27 cellular contexts compared by ENCODE assay signal in the genomic region with DNA sequence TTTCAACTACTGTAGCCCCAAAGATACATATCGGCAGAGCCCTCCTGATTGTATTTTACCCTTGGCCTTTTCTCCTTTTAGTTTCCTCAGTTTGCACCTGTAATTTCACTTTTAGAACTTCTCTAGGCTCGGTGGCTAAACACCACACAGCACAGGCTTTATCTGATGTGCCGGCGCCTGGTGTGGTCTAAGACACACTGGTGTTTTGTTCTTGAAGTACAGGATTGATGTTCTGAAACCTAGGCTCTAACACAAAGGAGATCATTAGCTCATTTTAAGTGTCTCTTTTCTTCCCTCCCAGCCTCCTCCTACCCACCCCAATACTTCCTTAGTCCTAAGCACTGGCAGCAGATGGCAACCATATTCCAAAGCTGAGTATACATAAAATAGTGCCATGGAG.
A peak's percentile ranks its signal among the peaks of the same experiment; 100 is the strongest.
DNase-seq lines count a peak whose midpoint lies in the region; TF ChIP-seq lines count a peak whose summit lies in the region.
"Had no signal": no experiment of that assay in that cellular context is flagged by ENCODE, and none has a peak within 500 bp of the region (broad histone marks: within the 10 kb centered on the region; RNA-seq: fewer than 3 reads in every experiment).

No MANE protein-coding gene starts in this region.

- WGBS in mammary epithelial cell (ENCODE audit: low coverage, missing lambda C conversion rate) = 82% methylated on average over 4 of the region's 4 CpGs
- WGBS in testis, 2 donors = 60 to 76% methylated on average over 4 of the region's 4 CpGs

- H3K27ac ChIP-seq in breast epithelium (peak overlapping the region; percentile 28 to 38), mammary epithelial cell (ENCODE audit: insufficient read depth, low read depth, low read length) (no peak overlapping the region), dorsolateral prefrontal cortex (peak overlapping the region in 48 of 59 donors; percentile 1 to 82 (median 50)), testis (peak overlapping the region; percentile 70 to 75)
- H3K27ac ChIP-seq: neutrophil had no signal

- H3K36me3 ChIP-seq in breast epithelium (no peaks in the 10 kb centered on the region), mammary epithelial cell (ENCODE audit: insufficient read depth, low read length) (no peaks in the 10 kb centered on the region), testis (ENCODE audit: low read depth, missing control alignments) (no peaks in the 10 kb centered on the region)
- H3K36me3 ChIP-seq: MG63, neutrophil had no signal

- H3K27me3 Mint-ChIP-seq in neural crest cell (ENCODE audit: low read depth) = no peaks in the 10 kb centered on the region
- H3K27me3 Mint-ChIP-seq: activated CD4-positive, alpha-beta T cell treated with anti-CD3 and anti-CD28 coated beads, Interleukin-2, amount 10 ng/mL, durations not matched to agents 7 days and 5 days; activated naive CD8-positive, alpha-beta T cell treated with anti-CD3 and anti-CD28 coated beads, Interleukin-2, amount 10 ng/mL, durations not matched to agents 7 days and 5 days; activated T-cell treated with anti-CD3 and anti-CD28 coated beads, Interleukin-2, amount 50 U/mL, for 24 hours had no signal

- TF ChIP-seq POLR2A in breast epithelium (IDR thresholded peaks at IDR 0.05) = no peak
- no peak for TF ChIP-seq POLR2A in testis (IDR thresholded peaks at IDR 0.05)

- H3K9me3 ChIP-seq in breast epithelium = no peaks in the 10 kb centered on the region
- no peaks in the 10 kb centered on the region for H3K9me3 ChIP-seq in mammary epithelial cell (replicated peaks; ENCODE audit: insufficient read depth, low read length)
- no peaks in the 10 kb centered on the region for H3K9me3 ChIP-seq in testis
- H3K9me3 ChIP-seq: Caco-2, MG63, neutrophil had no signal

- no peaks in the 10 kb centered on the region for H3K79me2 ChIP-seq in mammary epithelial cell (ENCODE audit: insufficient read depth, low read length)

- H3K4me3 Mint-ChIP-seq in neural crest cell = no peak overlapping the region
- H3K4me3 Mint-ChIP-seq: activated CD4-positive, alpha-beta T cell treated with anti-CD3 and anti-CD28 coated beads, Interleukin-2, amount 10 ng/mL, durations not matched to agents 7 days and 5 days; activated naive CD8-positive, alpha-beta T cell treated with anti-CD3 and anti-CD28 coated beads, Interleukin-2, amount 10 ng/mL, durations not matched to agents 7 days and 5 days; activated T-cell treated with anti-CD3 and anti-CD28 coated beads, Interleukin-2, amount 50 U/mL, for 24 hours had no signal

- no TSS peak for BruUV-seq in mammary epithelial cell (replicated peaks; lab: Mats Ljungman, UMichigan)

- H3K36me3 Mint-ChIP-seq in neural crest cell (ENCODE audit: low read depth) = no peaks in the 10 kb centered on the region
- H3K36me3 Mint-ChIP-seq: activated naive CD8-positive, alpha-beta T cell treated with anti-CD3 and anti-CD28 coated beads, Interleukin-2, amount 10 ng/mL, durations not matched to agents 7 days and 5 days had no signal

- no peak overlapping the region for H3K9ac ChIP-seq in mammary epithelial cell (ENCODE audit: insufficient read depth, low read length)

- peak overlapping the region; percentile 64 for H3K27ac Mint-ChIP-seq in neural crest cell (ENCODE audit: unreplicated experiment)
- H3K27ac Mint-ChIP-seq: activated CD4-positive, alpha-beta T cell treated with anti-CD3 and anti-CD28 coated beads, Interleukin-2, amount 10 ng/mL, durations not matched to agents 7 days and 5 days; activated naive CD8-positive, alpha-beta T cell treated with anti-CD3 and anti-CD28 coated beads, Interleukin-2, amount 10 ng/mL, durations not matched to agents 7 days and 5 days; activated T-cell treated with anti-CD3 and anti-CD28 coated beads, Interleukin-2, amount 50 U/mL, for 24 hours had no signal

- H3K4me1 ChIP-seq in breast epithelium = no peaks in the 10 kb centered on the region
- peaks cover 6% of the 10 kb centered on the region for H3K4me1 ChIP-seq in mammary epithelial cell (ENCODE audit: insufficient read depth, low read length)
- peaks cover 43% of the 10 kb centered on the region for H3K4me1 ChIP-seq in testis

- TF ChIP-seq CTCF in breast epithelium (IDR thresholded peaks at IDR 0.05) = no peak
- no peak for TF ChIP-seq CTCF in mammary epithelial cell (conservative IDR thresholded peaks at IDR 0.05 in 1 of 2, IDR thresholded peaks at IDR 0.05 in 1 of 2; ENCODE audit: extremely low read depth in 1 of 2, insufficient read depth in 1 of 2, low read depth in 1 of 2, low read length in 2 of 2)
- no peak for TF ChIP-seq CTCF in dorsolateral prefrontal cortex (IDR thresholded peaks at IDR 0.05 in 54 of 56, conservative IDR thresholded peaks at IDR 0.05 in 2 of 56; ENCODE audit: low read depth in 1 of 56, partially characterized antibody in 56 of 56)
- TF ChIP-seq CTCF in neural crest cell (conservative IDR thresholded peaks at IDR 0.05) = no peak
- TF ChIP-seq CTCF in testis (IDR thresholded peaks at IDR 0.05) = no peak

- DNase-seq in breast epithelium (ENCODE audit: low spot score in 2 of 2) = no peak
- DNase-seq in mammary epithelial cell = no peak
- DNase-seq in dorsolateral prefrontal cortex = no peak
- no peak for DNase-seq in neural crest cell (ENCODE audit: low read depth, low spot score)
- DNase-seq in testis = no peak
- no peak for DNase-seq in NCI-H2081 (lab: John Stamatoyannopoulos, UW)
- no peak for DNase-seq in NCI-H345 treated with DMSO at 0.1 percent for 48 hours (lab: John Stamatoyannopoulos, UW; ENCODE audit: unreplicated experiment)
- DNase-seq in T-helper 9 cell = no peak
- DNase-seq: 8988T; activated CD4-positive, alpha-beta T cell treated with anti-CD3 and anti-CD28 coated beads, Interleukin-2, amount 10 ng/mL, durations not matched to agents 7 days and 5 days; activated gamma-delta T cell; activated naive CD8-positive, alpha-beta T cell treated with anti-CD3 and anti-CD28 coated beads, Interleukin-2, amount 10 ng/mL, durations not matched to agents 7 days and 5 days; activated T-cell treated with anti-CD3 and anti-CD28 coated beads, Interleukin-2, amount 50 U/mL, for 24 hours; Caco-2; cerebellar nuclear complex; DMS53; foreskin melanocyte; H7; KG1; MG63; NCI-H1105; NCI-H187; SIG-M5; stimulated activated CD4-positive, alpha-beta T cell treated with anti-CD3 and anti-CD28 coated beads, Interleukin-4, amount 100 ng/mL, for 4 hours; SW 1271; trophoblast cell had no signal

- intact Hi-C loops in breast epithelium (cut with DNase I; ENCODE audit: low total_unique reads) = no loop called here
- intact Hi-C loops in mammary epithelial cell (cut with micrococcal nuclease) = loop anchor here (5.0 kb wide), 2 partner anchors 82 to 1452 kb away; no protein-coding TSS in a partner anchor
- intact Hi-C loops in dorsolateral prefrontal cortex (cut with DNase I) = loop anchor here (5.0 to 10.0 kb wide), 4 partner anchors 52 to 800 kb away; no protein-coding TSS in a partner anchor
- intact Hi-C loops in testis (cut with DNase I; ENCODE audit: low total_unique reads) = no loop called here

- H3K9me3 Mint-ChIP-seq in neural crest cell = no peaks in the 10 kb centered on the region
- H3K9me3 Mint-ChIP-seq: activated CD4-positive, alpha-beta T cell treated with anti-CD3 and anti-CD28 coated beads, Interleukin-2, amount 10 ng/mL, durations not matched to agents 7 days and 5 days; activated naive CD8-positive, alpha-beta T cell treated with anti-CD3 and anti-CD28 coated beads, Interleukin-2, amount 10 ng/mL, durations not matched to agents 7 days and 5 days; activated T-cell treated with anti-CD3 and anti-CD28 coated beads, Interleukin-2, amount 50 U/mL, for 24 hours had no signal

- dilution Hi-C loops in mammary epithelial cell (cut with HindIII; ENCODE audit: low sequenced_read_pairs) = no loop called here

- in situ Hi-C loops in mammary epithelial cell (cut with MboI; ENCODE audit: low sequenced_read_pairs in 2 of 2) = no loop called here

- no peaks in the 10 kb centered on the region for H4K20me1 ChIP-seq in mammary epithelial cell (ENCODE audit: insufficient read depth, low read length)

- no peak overlapping the region for H2AFZ ChIP-seq in mammary epithelial cell (ENCODE audit: low read depth, low read length)

- peaks cover 18% of the 10 kb centered on the region for H3K4me1 Mint-ChIP-seq in neural crest cell
- H3K4me1 Mint-ChIP-seq: activated CD4-positive, alpha-beta T cell treated with anti-CD3 and anti-CD28 coated beads, Interleukin-2, amount 10 ng/mL, durations not matched to agents 7 days and 5 days; activated naive CD8-positive, alpha-beta T cell treated with anti-CD3 and anti-CD28 coated beads, Interleukin-2, amount 10 ng/mL, durations not matched to agents 7 days and 5 days had no signal

- H3K4me2 ChIP-seq in mammary epithelial cell (ENCODE audit: insufficient read depth, low read depth, low read length) = no peak overlapping the region

- H3K4me3 ChIP-seq in breast epithelium = no peak overlapping the region
- no peak overlapping the region for H3K4me3 ChIP-seq in mammary epithelial cell (replicated peaks in 1 of 3; ENCODE audit: insufficient read depth in 1 of 3, low read depth in 2 of 3, low read length in 3 of 3)
- H3K4me3 ChIP-seq in dorsolateral prefrontal cortex = no peak overlapping the region
- H3K4me3 ChIP-seq in testis = no peak overlapping the region
- H3K4me3 ChIP-seq: MG63 had no signal

- CTCF ChIA-PET in mammary epithelial cell (lab: Charles Lee; ENCODE audit: low non-redundant PET) = interaction anchor here (0.7 kb wide), 1 partner anchor 1547 kb away, joined by 3 read pairs; no protein-coding TSS in a partner anchor

- H3K27me3 ChIP-seq in breast epithelium (no peaks in the 10 kb centered on the region), mammary epithelial cell (ENCODE audit: insufficient read depth, low read length) (no peaks in the 10 kb centered on the region), dorsolateral prefrontal cortex (no peaks in the 10 kb centered on the region), testis (no peaks in the 10 kb centered on the region)
- H3K27me3 ChIP-seq: MG63, neutrophil had no signal

Comparison
In these comparisons a context has a peak if more than half of its experiments do, and no peak if none do; other contexts are left out.
1. intact Hi-C loops: an anchor here in mammary epithelial cell (5.0 kb wide) and dorsolateral prefrontal cortex (5.0 to 10.0 kb wide); none called in breast epithelium and testis.